ENCODE assay signal across 12 cellular contexts in the genomic region with DNA sequence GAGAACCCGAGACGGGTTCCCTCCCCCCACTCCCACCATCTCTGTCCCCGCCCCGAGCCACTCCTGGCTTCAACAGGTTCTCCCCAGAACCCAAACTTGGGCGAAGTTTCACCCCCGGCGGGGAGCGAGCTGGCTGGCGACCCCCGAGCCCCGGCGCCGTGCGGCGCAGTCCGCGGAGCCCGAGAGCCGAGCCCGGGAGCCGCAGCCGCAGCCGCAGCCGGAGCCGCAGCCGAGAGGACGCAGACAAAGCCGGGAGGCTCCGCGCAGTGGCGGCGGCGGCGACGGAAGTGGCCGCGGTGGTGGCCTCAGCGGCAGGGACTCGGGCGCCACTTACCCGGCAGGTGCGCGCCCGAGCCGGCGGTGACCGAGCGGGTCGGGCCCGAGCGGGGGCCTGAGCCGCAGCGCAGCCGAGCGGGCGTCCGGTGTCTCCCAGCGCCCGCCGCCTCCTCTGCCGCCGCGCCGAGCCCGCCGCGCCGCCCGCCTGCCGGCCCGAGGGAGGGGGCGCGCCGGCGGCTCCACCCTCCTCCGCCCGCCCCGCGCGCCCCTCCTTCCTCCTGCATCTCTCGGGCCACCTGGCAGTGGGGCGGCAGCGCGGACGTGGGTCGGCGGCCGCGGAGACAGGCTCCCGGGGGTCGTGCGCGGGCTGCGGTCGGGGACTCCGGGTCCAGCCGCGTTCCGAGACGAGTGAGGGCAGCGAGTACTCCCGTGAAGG. TPM values are rescaled to one million over a fixed set of nuclear protein-coding genes. Genes with fewer than 3 reads are reported as not detected.
DNase-seq lines count a peak whose midpoint lies in the region; ATAC-seq lines count a peak whose summit lies in the region.
"Had no signal": no experiment of that assay in that cellular context is flagged by ENCODE, and none has a peak within 500 bp of the region (broad histone marks: within the 10 kb centered on the region; RNA-seq: fewer than 3 reads in every experiment).

A gene with protein sequence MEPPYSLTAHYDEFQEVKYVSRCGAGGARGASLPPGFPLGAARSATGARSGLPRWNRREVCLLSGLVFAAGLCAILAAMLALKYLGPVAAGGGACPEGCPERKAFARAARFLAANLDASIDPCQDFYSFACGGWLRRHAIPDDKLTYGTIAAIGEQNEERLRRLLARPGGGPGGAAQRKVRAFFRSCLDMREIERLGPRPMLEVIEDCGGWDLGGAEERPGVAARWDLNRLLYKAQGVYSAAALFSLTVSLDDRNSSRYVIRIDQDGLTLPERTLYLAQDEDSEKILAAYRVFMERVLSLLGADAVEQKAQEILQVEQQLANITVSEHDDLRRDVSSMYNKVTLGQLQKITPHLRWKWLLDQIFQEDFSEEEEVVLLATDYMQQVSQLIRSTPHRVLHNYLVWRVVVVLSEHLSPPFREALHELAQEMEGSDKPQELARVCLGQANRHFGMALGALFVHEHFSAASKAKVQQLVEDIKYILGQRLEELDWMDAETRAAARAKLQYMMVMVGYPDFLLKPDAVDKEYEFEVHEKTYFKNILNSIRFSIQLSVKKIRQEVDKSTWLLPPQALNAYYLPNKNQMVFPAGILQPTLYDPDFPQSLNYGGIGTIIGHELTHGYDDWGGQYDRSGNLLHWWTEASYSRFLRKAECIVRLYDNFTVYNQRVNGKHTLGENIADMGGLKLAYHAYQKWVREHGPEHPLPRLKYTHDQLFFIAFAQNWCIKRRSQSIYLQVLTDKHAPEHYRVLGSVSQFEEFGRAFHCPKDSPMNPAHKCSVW (minus strand): TSS at position 450 of the 712 bp plus-strand sequence. CDS start 1,181 bp downstream, outside the sequence.

- no peak within 1 kb of the TSS for H2AFZ ChIP-seq in GM23248

- no peaks in the 10 kb centered on the region for H3K4me1 ChIP-seq in rectal smooth muscle tissue (ENCODE audit: control insufficient read depth, insufficient read depth, low read length)
- no peaks in the 10 kb centered on the region for H3K4me1 ChIP-seq in GM23248 (ENCODE audit: insufficient read depth)

- H4K20me1 ChIP-seq in GM23248 (ENCODE audit: insufficient read depth) = no peaks in the 10 kb centered on the region

- no peaks in the 10 kb centered on the region for H3K36me3 ChIP-seq in rectal smooth muscle tissue (ENCODE audit: control insufficient read depth, insufficient read depth, low read length)
- H3K36me3 ChIP-seq in GM23248 (ENCODE audit: low read depth) = no peaks in the 10 kb centered on the region

- ATAC-seq in GM21619 (IDR thresholded peaks at IDR 0.05; ENCODE audit: unreplicated experiment) = no peak

- DNase-seq in NCI-H146 (lab: John Stamatoyannopoulos, UW) = peak; percentile 19
- DNase-seq in NCI-H146 treated with DMSO at 0.1 percent for 48 hours (lab: John Stamatoyannopoulos, UW; ENCODE audit: unreplicated experiment) = no peak
- peak; percentile 37 for DNase-seq in NCI-H510A treated with DMSO at 0.1 percent for 48 hours (lab: John Stamatoyannopoulos, UW)
- DNase-seq in germinal center (ENCODE audit: low spot score) = peak; percentile 32
- DNase-seq in GM23248 = no peak
- no peak for DNase-seq in SIG-M5 (lab: John Stamatoyannopoulos, UW)
- DNase-seq: stimulated activated CD8-positive, alpha-beta memory T cell treated with anti-CD3 and anti-CD28 coated beads, Interleukin-4, amount 100 ng/mL, for 48 hours had no signal

- H3K4me3 ChIP-seq in rectal smooth muscle tissue (ENCODE audit: low read length) (peak within 1 kb of the TSS; percentile 15), GM23248 (no peak within 1 kb of the TSS)

- H3K9ac ChIP-seq in rectal smooth muscle tissue (ENCODE audit: low read length) = no peak within 1 kb of the TSS
- no peak within 1 kb of the TSS for H3K9ac ChIP-seq in GM23248

- H3K27ac ChIP-seq in rectal smooth muscle tissue (ENCODE audit: low read depth, low read length) (no peak within 1 kb of the TSS), GM23248 (no peak within 1 kb of the TSS)

- in situ Hi-C loops in GM23248 (cut with MboI) = no loop called here

- H3K27me3 ChIP-seq in rectal smooth muscle tissue (ENCODE audit: control insufficient read depth, insufficient read depth, low read length) (peaks cover 19% of the 10 kb centered on the region), GM23248 (replicated peaks; ENCODE audit: insufficient read depth) (peaks cover 37% of the 10 kb centered on the region)

- no peak within 1 kb of the TSS for H3K4me2 ChIP-seq in GM23248 (ENCODE audit: unreplicated experiment)

- H3K79me2 ChIP-seq in GM23248 (ENCODE audit: insufficient read depth) = no peaks in the 10 kb centered on the region

- no peaks in the 10 kb centered on the region for H3F3A ChIP-seq in GM23248 (ENCODE audit: insufficient read depth)

- 3 to 5% methylated on average over 40 to 84 of the region's 102 CpGs for WGBS in GM23248 (ENCODE audit: low coverage in 1 of 2, low lambda C conversion rate in 2 of 2, missing lambda C conversion rate in 2 of 2), 2 experiments

- no peaks in the 10 kb centered on the region for H3K9me3 ChIP-seq in GM23248 (ENCODE audit: low read depth)

- no peaks in the 10 kb centered on the region for H3K9me2 ChIP-seq in GM23248 (ENCODE audit: insufficient read depth)

RNA-seq across cellular contexts. Expression of the gene that starts here (rescaled TPM):
- total RNA-seq in GM23248 (2014; rRNA removed; shearing (Covaris generic)) = 0.54 TPM in 1 of 2 replicates, not detected in the other
- not detected in 2 replicates for polyA plus RNA-seq in GM23248 (2016; fragmentation: Nextera tagmentation; extraction: Ambion mirVana)
- total RNA-seq: M059J; T-helper 1 cell treated with Interleukin-12 subunit alpha and Interleukin-12 subunit beta and Interleukin-4 antibody, amounts not matched to agents 30 ng/mL and 1 ng/mL, for 36 hours had no signal
- polyA plus RNA-seq: AG04450 had no signal

Comparison
In these comparisons a context has a peak if more than half of its experiments do, and no peak if none do; other contexts are left out.
1. DNase-seq: peak in NCI-H146 (single experiment), NCI-H510A treated with DMSO at 0.1 percent for 48 hours (single experiment) and germinal center (single experiment); none in NCI-H146 treated with DMSO at 0.1 percent for 48 hours (single experiment), GM23248 (single experiment) and SIG-M5 (single experiment).